1 cellular context compared by ENCODE assay signal in the genomic region with DNA sequence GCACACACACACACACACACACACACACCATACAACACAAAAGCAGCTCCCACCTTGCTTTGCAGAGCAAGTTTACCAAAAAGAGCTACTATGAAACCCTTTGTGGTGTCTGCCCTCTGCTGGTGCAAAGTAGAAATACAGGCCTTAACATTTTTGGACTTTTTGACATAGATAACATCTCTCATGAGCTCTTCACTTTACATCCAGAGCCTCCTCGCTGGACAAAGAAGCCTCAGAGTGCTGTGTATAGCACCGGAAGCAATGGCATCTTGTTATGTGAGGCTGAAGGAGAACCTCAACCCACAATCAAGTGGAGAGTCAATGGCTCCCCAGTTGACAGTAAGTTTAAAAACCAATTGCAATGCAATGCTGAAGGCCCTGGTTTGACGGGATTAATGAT.
TF ChIP-seq lines count a peak whose summit lies in the region.

No MANE protein-coding gene starts in this region.

TF ChIP-seq in K562, 482 proteins besides CTCF, POLR2A, EP300 and RAD21 (continued from another document):
- no peak for TF ChIP-seq ZNF518B (CRISPR knock-in tag; IDR thresholded peaks at IDR 0.05)
